Comparison of ENCODE assay signal across 11 cellular contexts in genomic region chr1:116559304-116559761, GRCh38. TPM values are rescaled to one million over a fixed set of nuclear protein-coding genes. Genes with fewer than 3 reads are reported as not detected.
DNase-seq lines count a peak whose midpoint lies in the region; ATAC-seq and TF ChIP-seq lines count a peak whose summit lies in the region.
"Had no signal": no experiment of that assay in that cellular context is flagged by ENCODE, and none has a peak within 500 bp of the region (broad histone marks: within the 10 kb centered on the region; RNA-seq: fewer than 3 reads in every experiment).

No MANE protein-coding gene starts in this region.

- 76 to 85% methylated on average over 8 of the region's 8 CpGs for WGBS in sigmoid colon, 2 donors

- H3K27me3 ChIP-seq in Karpas-422 (ENCODE audit: low read length): no peaks in the 10 kb centered on the region
- H3K27me3 ChIP-seq in sigmoid colon: no peaks in the 10 kb centered on the region

- H4K20me1 ChIP-seq in Karpas-422 (ENCODE audit: insufficient read depth, low read depth, low read length): no peaks in the 10 kb centered on the region

- no peaks in the 10 kb centered on the region for H3K79me2 ChIP-seq in Karpas-422 (ENCODE audit: low read length)

- no peak for TF ChIP-seq POLR2A in sigmoid colon (IDR thresholded peaks at IDR 0.05)

- peaks cover 4% of the 10 kb centered on the region for H3K4me1 ChIP-seq in Karpas-422 (ENCODE audit: low read length)
- H3K4me1 ChIP-seq in sigmoid colon: peaks cover 0 to 16% (median 12%) of the 10 kb centered on the region in 4 donors

- H3K9me3 Mint-ChIP-seq in stimulated activated naive CD8-positive, alpha-beta T cell treated with anti-CD3 and anti-CD28 coated beads, Interleukin-15, Interleukin-2, amounts not matched to agents 100 ng/mL and 50 ng/mL, for 24 hours: peaks cover 17% of the 10 kb centered on the region
- H3K9me3 Mint-ChIP-seq in stimulated activated naive CD8-positive, alpha-beta T cell treated with anti-CD3 and anti-CD28 coated beads, Interleukin-15, amount 100 ng/mL, for 72 hours: peaks cover 13 to 16% of the 10 kb centered on the region in 2 donors

- H3K9me2 ChIP-seq in Karpas-422 (replicated peaks; ENCODE audit: insufficient read depth, low read length): no peaks in the 10 kb centered on the region

- H2AFZ ChIP-seq in Karpas-422 (ENCODE audit: low read length): no peak overlapping the region

- DNase-seq in stimulated activated naive CD8-positive, alpha-beta T cell treated with anti-CD3 and anti-CD28 coated beads, Interleukin-15, amount 100 ng/mL, for 72 hours: no peak
- DNase-seq in Karpas-422 (no peak), SKM-1 treated with dmso at 0.1 percent for 144 hours (lab: John Stamatoyannopoulos, UW; ENCODE audit: unreplicated experiment) (no peak), sigmoid colon (no peak)
- DNase-seq: caudate nucleus, NCI-H187, SIG-M5 had no signal

- intact Hi-C loops in sigmoid colon (cut with DNase I): no loop called here

- no peak overlapping the region for H3K9ac ChIP-seq in Karpas-422 (ENCODE audit: low read length)

- H3K36me3 ChIP-seq in Karpas-422 (ENCODE audit: insufficient read depth, low read length): no peaks in the 10 kb centered on the region
- no peaks in the 10 kb centered on the region for H3K36me3 ChIP-seq in sigmoid colon

- ATAC-seq in stimulated activated naive CD8-positive, alpha-beta T cell treated with anti-CD3 and anti-CD28 coated beads, Interleukin-15, amount 100 ng/mL, for 72 hours: no peak
- peak; percentile 40 for ATAC-seq in HG02571 (IDR thresholded peaks at IDR 0.05; ENCODE audit: unreplicated experiment)
- peak; percentile 35 for ATAC-seq in HG03571 (IDR thresholded peaks at IDR 0.05; ENCODE audit: unreplicated experiment)
- no peak for ATAC-seq in GM18520 (IDR thresholded peaks at IDR 0.05; ENCODE audit: unreplicated experiment)

- H3K27me3 Mint-ChIP-seq in stimulated activated naive CD8-positive, alpha-beta T cell treated with anti-CD3 and anti-CD28 coated beads, Interleukin-15, Interleukin-2, amounts not matched to agents 100 ng/mL and 50 ng/mL, for 24 hours: no peaks in the 10 kb centered on the region
- H3K27me3 Mint-ChIP-seq in stimulated activated naive CD8-positive, alpha-beta T cell treated with anti-CD3 and anti-CD28 coated beads, Interleukin-15, amount 100 ng/mL, for 72 hours: no peaks in the 10 kb centered on the region

- H3K4me1 Mint-ChIP-seq in stimulated activated naive CD8-positive, alpha-beta T cell treated with anti-CD3 and anti-CD28 coated beads, Interleukin-15, Interleukin-2, amounts not matched to agents 100 ng/mL and 50 ng/mL, for 24 hours (ENCODE audit: low read depth): peaks cover 93% of the 10 kb centered on the region
- peaks cover 70% of the 10 kb centered on the region for H3K4me1 Mint-ChIP-seq in stimulated activated naive CD8-positive, alpha-beta T cell treated with anti-CD3 and anti-CD28 coated beads, Interleukin-15, amount 100 ng/mL, for 72 hours

- no peak for TF ChIP-seq CTCF in sigmoid colon (IDR thresholded peaks at IDR 0.05)

- no peak for TF ChIP-seq EP300 in sigmoid colon (IDR thresholded peaks at IDR 0.05)

- H3K27ac ChIP-seq in Karpas-422 (ENCODE audit: low read length) (no peak overlapping the region), sigmoid colon (no peak overlapping the region)

- H3K4me2 ChIP-seq in Karpas-422 (ENCODE audit: low read depth, low read length, poor library complexity, severe bottlenecking): no peak overlapping the region

- H3K9me3 ChIP-seq in Karpas-422 (ENCODE audit: low read length): no peaks in the 10 kb centered on the region
- H3K9me3 ChIP-seq in sigmoid colon: no peaks in the 10 kb centered on the region

- peak overlapping the region; percentile 77 for H3K27ac Mint-ChIP-seq in stimulated activated naive CD8-positive, alpha-beta T cell treated with anti-CD3 and anti-CD28 coated beads, Interleukin-15, Interleukin-2, amounts not matched to agents 100 ng/mL and 50 ng/mL, for 24 hours
- H3K27ac Mint-ChIP-seq in stimulated activated naive CD8-positive, alpha-beta T cell treated with anti-CD3 and anti-CD28 coated beads, Interleukin-15, amount 100 ng/mL, for 72 hours: peak overlapping the region in 1 of 2 donors; percentile 72

- peak overlapping the region; percentile 39 for H3K4me3 Mint-ChIP-seq in stimulated activated naive CD8-positive, alpha-beta T cell treated with anti-CD3 and anti-CD28 coated beads, Interleukin-15, Interleukin-2, amounts not matched to agents 100 ng/mL and 50 ng/mL, for 24 hours
- H3K4me3 Mint-ChIP-seq in stimulated activated naive CD8-positive, alpha-beta T cell treated with anti-CD3 and anti-CD28 coated beads, Interleukin-15, amount 100 ng/mL, for 72 hours: peak overlapping the region in 1 of 2 donors; percentile 16

- H3K36me3 Mint-ChIP-seq in stimulated activated naive CD8-positive, alpha-beta T cell treated with anti-CD3 and anti-CD28 coated beads, Interleukin-15, Interleukin-2, amounts not matched to agents 100 ng/mL and 50 ng/mL, for 24 hours (ENCODE audit: low read depth): peaks cover 59% of the 10 kb centered on the region

- no peak overlapping the region for H3K4me3 ChIP-seq in Karpas-422 (ENCODE audit: low read length)
- H3K4me3 ChIP-seq in sigmoid colon: no peak overlapping the region

RNA-seq across cellular contexts. Expression of gene CD58, which starts 11.5 kb away (rescaled TPM):
- 1.2 and 2.3 TPM in 2 replicates for total RNA-seq in Karpas-422 (2014; rRNA removed; shearing (Covaris generic); ENCODE audit: low replicate concordance)
- 10 to 100 TPM; 17.5 to 36.6 (median 28.0) TPM for total RNA-seq in sigmoid colon
- polyA plus RNA-seq in sigmoid colon: 10 to 100 TPM in 2 of 3 donors, 1 to 10 TPM in 1; 8.4 to 19.6 (median 15.7) TPM

Comparison
In these comparisons a context has a peak if more than half of its experiments do, and no peak if none do; other contexts are left out.
1. ATAC-seq: peak in HG02571 (single experiment) and HG03571 (single experiment); none in stimulated activated naive CD8-positive, alpha-beta T cell treated with anti-CD3 and anti-CD28 coated beads, Interleukin-15, amount 100 ng/mL, for 72 hours (single experiment) and GM18520 (single experiment).